ENCODE assay signal across 8 cellular contexts in genomic region chr1:64744492-64745180, GRCh38. TPM values are rescaled to one million over a fixed set of nuclear protein-coding genes. Genes with fewer than 3 reads are reported as not detected.
DNase-seq lines count a peak whose midpoint lies in the region; ATAC-seq and TF ChIP-seq lines count a peak whose summit lies in the region.

TSS of gene RAVER2 (plus strand) at chr1:64745075. CDS start at chr1:64745173, 98 bp downstream.

- H4K20me1 ChIP-seq in KMS-11 (ENCODE audit: insufficient read depth), result 0 out of 2 replicates have a peak, but pooled peaks cover 8% of the 10 kb centered on the region
- no peaks in the 10 kb centered on the region for H4K20me1 ChIP-seq in osteoblast (ENCODE audit: insufficient read depth, low read length)

- no peaks in the 10 kb centered on the region for H3K9me3 ChIP-seq in osteoblast (ENCODE audit: low read depth, low read length)
- no peaks in the 10 kb centered on the region for H3K9me3 ChIP-seq in upper lobe of left lung

- WGBS in upper lobe of left lung, 2 donors, result 0% methylated on average over 4 to 62 of the region's 76 CpGs

- no peaks in the 10 kb centered on the region for H3K27me3 ChIP-seq in KMS-11 (ENCODE audit: insufficient read depth, low read depth)
- H3K27me3 ChIP-seq in osteoblast (ENCODE audit: insufficient read depth, low read length), result no peaks in the 10 kb centered on the region
- no peaks in the 10 kb centered on the region for H3K27me3 ChIP-seq in upper lobe of left lung

- H3K27ac Mint-ChIP-seq in activated naive CD4-positive, alpha-beta T cell treated with anti-CD3 and anti-CD28 coated beads, Interleukin-2, amount 50 U/mL, for 72 hours, result peak within 1 kb of the TSS in 1 of 2 donors; percentile 29

- H3K36me3 ChIP-seq in KMS-11 (ENCODE audit: insufficient read depth) (no peaks in the 10 kb centered on the region), osteoblast (ENCODE audit: insufficient read depth, low read length) (no peaks in the 10 kb centered on the region), upper lobe of left lung (no peaks in the 10 kb centered on the region)

- H2AFZ ChIP-seq in KMS-11 (ENCODE audit: low read depth), result peak within 1 kb of the TSS; percentile 91
- peak within 1 kb of the TSS; percentile 85 for H2AFZ ChIP-seq in osteoblast (ENCODE audit: low read length)

- TF ChIP-seq CTCF in KMS-11 (conservative IDR thresholded peaks at IDR 0.05; ENCODE audit: low read depth, low read length), result peak; percentile 60
- peak; percentile 31 for TF ChIP-seq CTCF in osteoblast (IDR thresholded peaks at IDR 0.05; ENCODE audit: extremely low read depth, low read depth, low read length)
- peak; percentile 23 to 57 (median 34) for TF ChIP-seq CTCF in upper lobe of left lung (IDR thresholded peaks at IDR 0.05)

- H3K79me2 ChIP-seq in KMS-11 (ENCODE audit: insufficient read depth, low read depth), result peaks cover 26% of the 10 kb centered on the region; the same call in 1 of the 2 replicates
- H3K79me2 ChIP-seq in osteoblast (ENCODE audit: insufficient read depth, low read length), result no peaks in the 10 kb centered on the region

- H3K27ac ChIP-seq in KMS-11 (peak within 1 kb of the TSS; percentile 74), osteoblast (ENCODE audit: low read depth, low read length) (no peak within 1 kb of the TSS), upper lobe of left lung (peak within 1 kb of the TSS; percentile 74 to 89 (median 86))

- DNase-seq in AG08395 (ENCODE audit: low spot score) (peak; percentile 49), SK-N-DZ (ENCODE audit: low spot score) (peak; percentile 67), head of caudate nucleus (peak in 41 of 42 donors; percentile 12 to 82 (median 59)), osteoblast (ENCODE audit: insufficient read length, low spot score, missing footprints) (peak; percentile 95), upper lobe of left lung (peak; percentile 80 to 94)
- DNase-seq in activated naive CD4-positive, alpha-beta T cell treated with anti-CD3 and anti-CD28 coated beads, Interleukin-2, amount 50 U/mL, for 72 hours (ENCODE audit: low spot score in 2 of 2), result peak; percentile 57 to 72

- TF ChIP-seq POLR2A in upper lobe of left lung (IDR thresholded peaks at IDR 0.05), result peak in 1 of 4 donors; percentile 24

- peak within 1 kb of the TSS; percentile 91 for H3K4me2 ChIP-seq in KMS-11
- peak within 1 kb of the TSS; percentile 91 for H3K4me2 ChIP-seq in osteoblast (ENCODE audit: insufficient read depth, low read length)

- peak within 1 kb of the TSS; percentile 68 for H3K4me3 ChIP-seq in KMS-11 (IDR thresholded peaks at IDR 0.05; ENCODE audit: insufficient read depth, low read depth, low read length)
- peak within 1 kb of the TSS; percentile 80 for H3K4me3 ChIP-seq in osteoblast (ENCODE audit: insufficient read depth, low read length)
- peak within 1 kb of the TSS; percentile 70 to 86 (median 77) for H3K4me3 ChIP-seq in upper lobe of left lung

- peak; percentile 63 for ATAC-seq in GM19023 (IDR thresholded peaks at IDR 0.05; ENCODE audit: unreplicated experiment)
- peak; percentile 83 to 84 for ATAC-seq in activated naive CD4-positive, alpha-beta T cell treated with anti-CD3 and anti-CD28 coated beads, Interleukin-2, amount 50 U/mL, for 72 hours
- ATAC-seq in upper lobe of left lung (ENCODE audit: low FRiP score in 2 of 2), result peak; percentile 90 to 91

- H3K36me3 Mint-ChIP-seq in activated naive CD4-positive, alpha-beta T cell treated with anti-CD3 and anti-CD28 coated beads, Interleukin-2, amount 50 U/mL, for 72 hours, result no peaks in the 10 kb centered on the region

- TF ChIP-seq EP300 in upper lobe of left lung (IDR thresholded peaks at IDR 0.05), result no peak

- H3K9ac ChIP-seq in KMS-11, result peak within 1 kb of the TSS; percentile 83

- intact Hi-C loops in head of caudate nucleus (cut with DNase I), result loop anchor here (10.0 kb wide), 1 partner anchor 80 kb away; no protein-coding TSS in a partner anchor

- H3K9me3 Mint-ChIP-seq in activated naive CD4-positive, alpha-beta T cell treated with anti-CD3 and anti-CD28 coated beads, Interleukin-2, amount 50 U/mL, for 72 hours, result no peaks in the 10 kb centered on the region

- H3K4me1 ChIP-seq in KMS-11 (ENCODE audit: low read depth, poor library complexity, severe bottlenecking) (peaks cover 36% of the 10 kb centered on the region), osteoblast (ENCODE audit: insufficient read depth, low read length) (peaks cover 5% of the 10 kb centered on the region), upper lobe of left lung (peaks cover 14 to 27% (median 18%) of the 10 kb centered on the region in 4 donors)

RNA-seq across cellular contexts. Expression of gene RAVER2, which starts in this region (rescaled TPM):
- 18.0 and 19.6 TPM in 2 replicates for polyA plus RNA-seq in SK-N-DZ (2014; cell fraction: cytosol; rRNA removed)
- 26.3 and 26.7 TPM in 2 replicates for polyA plus RNA-seq in SK-N-DZ (2014; cell fraction: nucleus; rRNA removed)
- 1 to 10 TPM; 1.0 to 2.7 TPM for total RNA-seq in activated naive CD4-positive, alpha-beta T cell treated with anti-CD3 and anti-CD28 coated beads, Interleukin-2, amount 50 U/mL, for 72 hours
- total RNA-seq in osteoblast (16.5 and 17.4 TPM in 2 replicates), upper lobe of left lung (10 to 100 TPM in 2 of 6 donors, 1 to 10 TPM in 4; 7.3 to 15.0 (median 9.1) TPM)
